2 cellular contexts compared by ENCODE assay signal in genomic region chr14:73753887-73754880, GRCh38.
A peak's percentile ranks its signal among the peaks of the same experiment; 100 is the strongest.
TF ChIP-seq lines count a peak whose summit lies in the region.

No MANE protein-coding gene starts in this region.

TF ChIP-seq in K562, 482 proteins besides CTCF, POLR2A, EP300 and RAD21 (continues in another document):
- TF ChIP-seq SP1 (CRISPR knock-in tag; IDR thresholded peaks at IDR 0.05), result no peak
- no peak for TF ChIP-seq GTF2E2 (tag; IDR thresholded peaks at IDR 0.05)
- 0 out of 2 replicates have a peak, but pooled peaks have one; percentile 37 for TF ChIP-seq XRCC5 (IDR thresholded peaks at IDR 0.05; ENCODE audit: low read depth, low read length)
- TF ChIP-seq SNIP1 (IDR thresholded peaks at IDR 0.05; ENCODE audit: low read depth), result no peak
- TF ChIP-seq ZNF41 (CRISPR knock-in tag; conservative IDR thresholded peaks at IDR 0.05), result no peak
- TF ChIP-seq PBX2 (CRISPR knock-in tag; IDR thresholded peaks at IDR 0.05; ENCODE audit: low read depth), result no peak
- no peak for TF ChIP-seq PBX2 (tag; conservative IDR thresholded peaks at IDR 0.05; ENCODE audit: low read depth)
- TF ChIP-seq CLOCK (CRISPR knock-in tag; IDR thresholded peaks at IDR 0.05; ENCODE audit: borderline replicate concordance), result no peak
- no peak for TF ChIP-seq JUN (IDR thresholded peaks at IDR 0.05; ENCODE audit: borderline replicate concordance, low read depth, low read length)
- no peak for TF ChIP-seq JUN (CRISPR knock-in tag; IDR thresholded peaks at IDR 0.05; ENCODE audit: borderline replicate concordance)
- TF ChIP-seq CBFB (CRISPR knock-in tag; IDR thresholded peaks at IDR 0.05), result no peak
- no peak for TF ChIP-seq HMBOX1 (IDR thresholded peaks at IDR 0.05)
- no peak for TF ChIP-seq ZNF175 (CRISPR knock-in tag; IDR thresholded peaks at IDR 0.05; ENCODE audit: low read depth)
- TF ChIP-seq RUNX1 (IDR thresholded peaks at IDR 0.05; ENCODE audit: low read depth), result 0 out of 2 replicates have a peak, but pooled peaks have one; percentile 4
- peak; percentile 13; the same call in 1 of the 2 replicates for TF ChIP-seq ARID4B (CRISPR knock-in tag; IDR thresholded peaks at IDR 0.05)
- no peak for TF ChIP-seq U2AF1 (optimal IDR thresholded peaks at IDR 0.05; ENCODE audit: low read depth, low read length)
- TF ChIP-seq ZNF165 (CRISPR knock-in tag; IDR thresholded peaks at IDR 0.05; ENCODE audit: borderline replicate concordance), result no peak

TF ChIP-seq in HepG2, 621 proteins besides CTCF, POLR2A, EP300 and RAD21 (continues in another document):
- TF ChIP-seq NFE2L1 (CRISPR knock-in tag; IDR thresholded peaks at IDR 0.05; ENCODE audit: borderline replicate concordance) (no peak), ZBTB43 (CRISPR knock-in tag; conservative IDR thresholded peaks at IDR 0.05) (0 out of 2 replicates have a peak, but pooled peaks have one; percentile 4), ONECUT2 (CRISPR knock-in tag; IDR thresholded peaks at IDR 0.05) (no peak), ZNF232 (CRISPR knock-in tag; IDR thresholded peaks at IDR 0.05; ENCODE audit: borderline replicate concordance) (peak; percentile 3; the same call in 1 of the 2 replicates), JDP2 (CRISPR knock-in tag; IDR thresholded peaks at IDR 0.05; ENCODE audit: borderline replicate concordance) (no peak), CREM (IDR thresholded peaks at IDR 0.05) (no peak), CREM (CRISPR knock-in tag; IDR thresholded peaks at IDR 0.05) (no peak), JUNB (CRISPR knock-in tag; IDR thresholded peaks at IDR 0.05; ENCODE audit: borderline replicate concordance) (no peak), TGIF2 (CRISPR knock-in tag; IDR thresholded peaks at IDR 0.05) (0 out of 2 replicates have a peak, but pooled peaks have one; percentile 48), YEATS4 (CRISPR knock-in tag; IDR thresholded peaks at IDR 0.05; ENCODE audit: borderline replicate concordance) (0 out of 2 replicates have a peak, but pooled peaks have one; percentile 20), FOXA1 (IDR thresholded peaks at IDR 0.05) (no peak), FOXA1 (CRISPR knock-in tag; IDR thresholded peaks at IDR 0.05) (peak; percentile 31; the same call in 1 of the 2 replicates), SIN3B (IDR thresholded peaks at IDR 0.05; ENCODE audit: low read length) (no peak), HNRNPL (IDR thresholded peaks at IDR 0.05; ENCODE audit: low read depth, low read length) (peak; percentile 70; the same call in 1 of the 2 replicates), ZMYM2 (CRISPR knock-in tag; IDR thresholded peaks at IDR 0.05) (peak; percentile 4; the same call in 1 of the 2 replicates), BRD4 (CRISPR knock-in tag; IDR thresholded peaks at IDR 0.05) (peak; percentile 78; the same call in 1 of the 2 replicates), RNF219 (CRISPR knock-in tag; IDR thresholded peaks at IDR 0.05) (no peak), SKIL (CRISPR knock-in tag; IDR thresholded peaks at IDR 0.05; ENCODE audit: borderline replicate concordance) (no peak), AHR (CRISPR knock-in tag; IDR thresholded peaks at IDR 0.05) (no peak), ZNF747 (CRISPR knock-in tag; IDR thresholded peaks at IDR 0.05; ENCODE audit: borderline replicate concordance) (no peak), NONO (IDR thresholded peaks at IDR 0.05) (no peak), NONO (CRISPR knock-in tag; conservative IDR thresholded peaks at IDR 0.05) (0 out of 2 replicates have a peak, but pooled peaks have one; percentile 10), HMG20A (CRISPR knock-in tag; IDR thresholded peaks at IDR 0.05; ENCODE audit: borderline replicate concordance) (0 out of 2 replicates have a peak, but pooled peaks have one; percentile 1), ZGPAT (CRISPR knock-in tag; IDR thresholded peaks at IDR 0.05) (peak; percentile 9; the same call in 1 of the 2 replicates), ZBTB10 (CRISPR knock-in tag; IDR thresholded peaks at IDR 0.05; ENCODE audit: borderline replicate concordance) (no peak), NPAS2 (CRISPR knock-in tag; IDR thresholded peaks at IDR 0.05; ENCODE audit: borderline replicate concordance) (no peak), ZNF616 (CRISPR knock-in tag; IDR thresholded peaks at IDR 0.05; ENCODE audit: low read depth) (no peak), STAT6 (CRISPR knock-in tag; IDR thresholded peaks at IDR 0.05; ENCODE audit: borderline replicate concordance) (no peak), ZKSCAN8 (CRISPR knock-in tag; IDR thresholded peaks at IDR 0.05; ENCODE audit: borderline replicate concordance) (peak; percentile 6; the same call in 1 of the 2 replicates), ZNF251 (CRISPR knock-in tag; IDR thresholded peaks at IDR 0.05) (no peak), TFDP1 (CRISPR knock-in tag; IDR thresholded peaks at IDR 0.05; ENCODE audit: borderline replicate concordance) (no peak), ZNF749 (CRISPR knock-in tag; IDR thresholded peaks at IDR 0.05; ENCODE audit: borderline replicate concordance) (peak; percentile 15; the same call in 1 of the 2 replicates), ZFX (CRISPR knock-in tag; IDR thresholded peaks at IDR 0.05; ENCODE audit: low read depth) (peak; percentile 71), ATF6 (CRISPR knock-in tag; conservative IDR thresholded peaks at IDR 0.05) (no peak), HNF4G (IDR thresholded peaks at IDR 0.05; ENCODE audit: borderline replicate concordance, low read depth, low read length) (no peak), HNF4G (CRISPR knock-in tag; IDR thresholded peaks at IDR 0.05; ENCODE audit: borderline replicate concordance, low read depth) (peak; percentile 19; the same call in 1 of the 2 replicates), HNF4A (CRISPR knock-in tag; IDR thresholded peaks at IDR 0.05) (peak; percentile 51), MYC (CRISPR knock-in tag; IDR thresholded peaks at IDR 0.05; ENCODE audit: borderline replicate concordance) (0 out of 2 replicates have a peak, but pooled peaks have one; percentile 5)
